Comparison of ENCODE assay signal across 8 cellular contexts in the genomic region with DNA sequence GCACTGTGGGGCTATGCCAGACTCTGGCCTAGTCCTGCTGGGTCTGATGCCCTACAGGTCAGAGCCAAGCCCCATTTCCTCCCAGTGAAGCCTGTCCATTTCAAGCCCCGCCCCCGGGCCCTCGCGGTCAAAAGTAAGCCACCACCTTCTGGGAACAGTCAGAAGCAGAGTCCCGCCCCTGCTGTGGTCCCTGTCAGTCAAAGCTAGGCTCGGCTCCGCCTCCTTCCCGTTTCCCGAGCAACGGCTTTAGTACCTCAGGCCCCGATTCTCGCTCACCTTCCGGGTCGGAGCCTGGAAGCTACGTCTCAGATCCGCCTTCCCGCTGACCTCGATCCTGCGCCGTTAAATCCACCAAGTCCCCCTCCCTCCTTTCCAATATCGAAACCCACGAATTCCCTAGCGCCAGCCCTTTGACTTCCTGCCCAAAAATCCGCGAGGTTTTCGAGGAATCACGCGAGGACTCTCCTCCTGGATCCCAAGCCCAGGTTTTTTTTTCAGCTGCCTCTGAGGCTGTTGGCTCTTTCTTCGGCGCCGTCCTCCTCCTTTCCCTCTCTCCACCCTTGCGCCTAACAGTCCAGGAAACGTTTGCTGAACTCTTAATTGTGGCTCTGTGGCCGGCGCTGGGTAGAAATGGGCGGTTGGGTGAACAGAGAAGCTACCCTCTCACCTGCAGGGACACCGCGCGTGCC. TPM values are rescaled to one million over a fixed set of nuclear protein-coding genes. Genes with fewer than 3 reads are reported as not detected.
DNase-seq lines count a peak whose midpoint lies in the region; TF ChIP-seq lines count a peak whose summit lies in the region.

No MANE protein-coding gene starts in this region.

- POLR2A ChIA-PET in SK-N-SH (lab: Yijun Ruan, JAX): interaction anchor here (0.5 to 2.1 kb wide), 17 partner anchors 9 to 773 kb away, joined by 3 to 16 read pairs (median 4); a partner anchor contains a TSS

- H3K79me2 ChIP-seq in SK-N-SH (ENCODE audit: insufficient read depth): peaks cover 6% of the 10 kb centered on the region; the same call in 1 of the 2 replicates

- peaks cover 19% of the 10 kb centered on the region for H3K4me1 Mint-ChIP-seq in activated naive CD8-positive, alpha-beta T cell (ENCODE audit: low read depth)
- H3K4me1 Mint-ChIP-seq in glutamatergic neuron (ENCODE audit: low read depth, unreplicated experiment) (peaks cover 18% of the 10 kb centered on the region), osteocyte (ENCODE audit: unreplicated experiment) (peaks cover 36% of the 10 kb centered on the region)

- H3K36me3 ChIP-seq in SK-N-SH (replicated peaks in 1 of 2; ENCODE audit: control insufficient read depth in 1 of 2, insufficient read depth in 2 of 2, low read length in 1 of 2) (peaks cover 10 to 20% of the 10 kb centered on the region in 2 experiments), thymus (ENCODE audit: control insufficient read depth, insufficient read depth) (no peaks in the 10 kb centered on the region)

- 6% methylated on average over 31 of the region's 39 CpGs for WGBS in SK-N-SH (ENCODE audit: low lambda C conversion rate)
- WGBS in thymus: 6% methylated on average over 39 of the region's 39 CpGs

- CTCF ChIA-PET in SK-N-SH (lab: Yijun Ruan, JAX): interaction anchor here (0.8 to 9.5 kb wide), 17 partner anchors 8 to 99 kb away, joined by 3 to 98 read pairs (median 9); a partner anchor contains a TSS

- TF ChIP-seq EP300 in SK-N-SH (IDR thresholded peaks at IDR 0.05; ENCODE audit: borderline replicate concordance in 1 of 2, low read depth in 1 of 2, low read length in 1 of 2): no peak

- no peaks in the 10 kb centered on the region for H3K9me2 ChIP-seq in SK-N-SH

- peak overlapping the region; percentile 92 for H3K4me2 ChIP-seq in SK-N-SH

- H3K27ac Mint-ChIP-seq in activated naive CD8-positive, alpha-beta T cell: peak overlapping the region; percentile 86
- H3K27ac Mint-ChIP-seq in glutamatergic neuron (ENCODE audit: unreplicated experiment): peak overlapping the region; percentile 95
- peak overlapping the region; percentile 100 for H3K27ac Mint-ChIP-seq in osteocyte (ENCODE audit: unreplicated experiment)

- H3K4me3 ChIP-seq in HFF-Myc (replicated peaks; ENCODE audit: low read depth, low read length) (peak overlapping the region; percentile 55), NB4 (ENCODE audit: low read depth, low read length) (peak overlapping the region; percentile 80), SK-N-SH (ENCODE audit: low read depth in 2 of 2, low read length in 1 of 2) (peak overlapping the region; percentile 53 to 68), thymus (ENCODE audit: low read length) (peak overlapping the region; percentile 51)

- H3K9me3 ChIP-seq in SK-N-SH (no peaks in the 10 kb centered on the region), thymus (ENCODE audit: control insufficient read depth) (no peaks in the 10 kb centered on the region)

- peak overlapping the region; percentile 91 for H2AFZ ChIP-seq in SK-N-SH (ENCODE audit: low read depth)

- peaks cover 6% of the 10 kb centered on the region for H3K27me3 Mint-ChIP-seq in activated naive CD8-positive, alpha-beta T cell
- peaks cover 16% of the 10 kb centered on the region for H3K27me3 Mint-ChIP-seq in glutamatergic neuron (ENCODE audit: unreplicated experiment)
- peaks cover 4% of the 10 kb centered on the region for H3K27me3 Mint-ChIP-seq in osteocyte (ENCODE audit: unreplicated experiment)

- H3K27ac ChIP-seq in SK-N-SH (ENCODE audit: low read depth in 2 of 2, low read length in 1 of 2): peak overlapping the region; percentile 91 to 97
- H3K27ac ChIP-seq in thymus (ENCODE audit: low read depth): peak overlapping the region; percentile 42

- no peaks in the 10 kb centered on the region for H3K36me3 Mint-ChIP-seq in activated naive CD8-positive, alpha-beta T cell
- H3K36me3 Mint-ChIP-seq in glutamatergic neuron (ENCODE audit: unreplicated experiment): peaks cover 4% of the 10 kb centered on the region
- peaks cover 10% of the 10 kb centered on the region for H3K36me3 Mint-ChIP-seq in osteocyte (ENCODE audit: unreplicated experiment)

- H3K9ac ChIP-seq in SK-N-SH: peak overlapping the region; percentile 87

- no peaks in the 10 kb centered on the region for H3K9me3 Mint-ChIP-seq in activated naive CD8-positive, alpha-beta T cell (ENCODE audit: low read depth)
- H3K9me3 Mint-ChIP-seq in glutamatergic neuron (ENCODE audit: unreplicated experiment) (peaks cover 5% of the 10 kb centered on the region), osteocyte (ENCODE audit: unreplicated experiment) (no peaks in the 10 kb centered on the region)

- H3K27me3 ChIP-seq in SK-N-SH (ENCODE audit: insufficient read depth) (no peaks in the 10 kb centered on the region), thymus (ENCODE audit: control insufficient read depth, insufficient read depth) (peaks cover 31% of the 10 kb centered on the region)

- DNase-seq in GM04504 (ENCODE audit: low read depth): peak; percentile 92
- DNase-seq in HFF-Myc (ENCODE audit: extremely low read depth, low read depth): peak; percentile 89
- peak; percentile 96 for DNase-seq in NB4 (ENCODE audit: low read depth)
- DNase-seq in SK-N-SH: peak; percentile 91
- DNase-seq in glutamatergic neuron: peak; percentile 92
- peak; percentile 96 for DNase-seq in osteocyte (ENCODE audit: extremely low spot score, unreplicated experiment)

- TF ChIP-seq CTCF in HFF-Myc (IDR thresholded peaks at IDR 0.05; ENCODE audit: low read depth, low read length, missing control alignments) (no peak), NB4 (IDR thresholded peaks at IDR 0.05; ENCODE audit: low read depth, low read length) (no peak), SK-N-SH (IDR thresholded peaks at IDR 0.05) (no peak), glutamatergic neuron (IDR thresholded peaks at IDR 0.05; ENCODE audit: partially characterized antibody, unreplicated experiment) (no peak), osteocyte (IDR thresholded peaks at IDR 0.05) (no peak)

- H4K20me1 ChIP-seq in SK-N-SH (ENCODE audit: insufficient read depth): no peaks in the 10 kb centered on the region

- TF ChIP-seq POLR2A in NB4 (IDR thresholded peaks at IDR 0.05; ENCODE audit: extremely low read depth, insufficient read length): peak; percentile 76

- H3K4me3 Mint-ChIP-seq in activated naive CD8-positive, alpha-beta T cell: peak overlapping the region; percentile 94
- H3K4me3 Mint-ChIP-seq in glutamatergic neuron (ENCODE audit: unreplicated experiment): peak overlapping the region; percentile 98
- peak overlapping the region; percentile 86 for H3K4me3 Mint-ChIP-seq in osteocyte (ENCODE audit: unreplicated experiment)

- no peak for TF ChIP-seq RAD21 in SK-N-SH (IDR thresholded peaks at IDR 0.05; ENCODE audit: low read length)

- H3K4me1 ChIP-seq in SK-N-SH (ENCODE audit: control insufficient read depth in 1 of 2, insufficient read depth in 2 of 2, low read depth in 1 of 2, low read length in 1 of 2) (peaks cover 10 to 18% of the 10 kb centered on the region in 2 experiments), thymus (ENCODE audit: control insufficient read depth, insufficient read depth, low read length) (peaks cover 11% of the 10 kb centered on the region)

- peaks cover 45% of the 10 kb centered on the region for H3F3A ChIP-seq in SK-N-SH (replicated peaks; ENCODE audit: insufficient read depth)

TF ChIP-seq in SK-N-SH, 30 proteins besides CTCF, POLR2A, EP300 and RAD21 (continues in another document):
- TF ChIP-seq, protein P1, sequence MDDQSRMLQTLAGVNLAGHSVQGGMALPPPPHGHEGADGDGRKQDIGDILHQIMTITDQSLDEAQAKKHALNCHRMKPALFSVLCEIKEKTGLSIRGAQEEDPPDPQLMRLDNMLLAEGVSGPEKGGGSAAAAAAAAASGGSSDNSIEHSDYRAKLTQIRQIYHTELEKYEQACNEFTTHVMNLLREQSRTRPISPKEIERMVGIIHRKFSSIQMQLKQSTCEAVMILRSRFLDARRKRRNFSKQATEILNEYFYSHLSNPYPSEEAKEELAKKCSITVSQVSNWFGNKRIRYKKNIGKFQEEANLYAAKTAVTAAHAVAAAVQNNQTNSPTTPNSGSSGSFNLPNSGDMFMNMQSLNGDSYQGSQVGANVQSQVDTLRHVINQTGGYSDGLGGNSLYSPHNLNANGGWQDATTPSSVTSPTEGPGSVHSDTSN (IDR thresholded peaks at IDR 0.05): peak; percentile 98
- no peak for TF ChIP-seq MEF2A (IDR thresholded peaks at IDR 0.05; ENCODE audit: borderline replicate concordance, low read depth)

RNA-seq across cellular contexts. Expression of a gene that starts 11.8 kb away (rescaled TPM):
- polyA plus RNA-seq in SK-N-SH (2012; rRNA removed) (142 and 229 TPM in 2 replicates), thymus (16.3 TPM)
- 44.8 and 65.6 TPM in 2 replicates for polyA plus RNA-seq in SK-N-SH (2012; cell fraction: cytosol; rRNA removed)
- 1,157 and 1,277 TPM in 2 replicates for polyA plus RNA-seq in SK-N-SH (2012; cell fraction: nucleus; rRNA removed)
- total RNA-seq in glutamatergic neuron (ENCODE audit: unreplicated experiment) (5.2 TPM), osteocyte (78.3 and 81.0 TPM in 2 replicates)

RNA-seq across cellular contexts. Expression of a gene that starts 11.9 kb away (rescaled TPM):
- polyA plus RNA-seq in SK-N-SH (2012; rRNA removed): 1.9 and 2.3 TPM in 2 replicates
- 0.95 and 1.5 TPM in 2 replicates for polyA plus RNA-seq in SK-N-SH (2012; cell fraction: cytosol; rRNA removed)
- polyA plus RNA-seq in SK-N-SH (2012; cell fraction: nucleus; rRNA removed): 5.4 and 6.8 TPM in 2 replicates
- total RNA-seq in glutamatergic neuron (ENCODE audit: unreplicated experiment): 1.5 TPM
- 1.9 and 2.1 TPM in 2 replicates for total RNA-seq in osteocyte
- polyA plus RNA-seq in thymus: 1.4 TPM

RNA-seq across cellular contexts. Expression of a gene that starts 19.0 kb away (rescaled TPM):
- polyA plus RNA-seq in SK-N-SH (2012; rRNA removed) (1.9 and 3.0 TPM in 2 replicates), thymus (2.3 TPM)
- polyA plus RNA-seq in SK-N-SH (2012; cell fraction: cytosol; rRNA removed): 0.84 and 1.4 TPM in 2 replicates
- polyA plus RNA-seq in SK-N-SH (2012; cell fraction: nucleus; rRNA removed): 6.2 and 8.4 TPM in 2 replicates
- total RNA-seq in glutamatergic neuron (ENCODE audit: unreplicated experiment) (0.59 TPM), osteocyte (43.0 and 49.0 TPM in 2 replicates)

RNA-seq across cellular contexts. Expression of a gene that starts 43.2 kb away (rescaled TPM):
- polyA plus RNA-seq in SK-N-SH (2012; rRNA removed) (50.6 and 52.2 TPM in 2 replicates), thymus (44.7 TPM)
- 18.5 and 31.3 TPM in 2 replicates for polyA plus RNA-seq in SK-N-SH (2012; cell fraction: cytosol; rRNA removed)
- 105 and 145 TPM in 2 replicates for polyA plus RNA-seq in SK-N-SH (2012; cell fraction: nucleus; rRNA removed)
- total RNA-seq in glutamatergic neuron (ENCODE audit: unreplicated experiment) (56.7 TPM), osteocyte (69.9 and 72.1 TPM in 2 replicates)

RNA-seq across cellular contexts. Expression of a gene that starts 55.5 kb away (rescaled TPM):
- polyA plus RNA-seq in SK-N-SH (2012; rRNA removed) (16.4 and 20.0 TPM in 2 replicates), thymus (5.9 TPM)
- 16.6 and 20.2 TPM in 2 replicates for polyA plus RNA-seq in SK-N-SH (2012; cell fraction: cytosol; rRNA removed)
- polyA plus RNA-seq in SK-N-SH (2012; cell fraction: nucleus; rRNA removed): 15.7 and 20.7 TPM in 2 replicates
- total RNA-seq in glutamatergic neuron (ENCODE audit: unreplicated experiment) (10.1 TPM), osteocyte (7.1 and 7.7 TPM in 2 replicates)

Comparison
In these comparisons a context has a peak if more than half of its experiments do, and no peak if none do; other contexts are left out.
1. Peak in every context shown above with its lines: DNase-seq, H3K4me3 ChIP-seq and H3K27ac ChIP-seq.
2. RNA of a gene that starts 11.8 kb away (total RNA-seq): 78.3 to 81.0 TPM in osteocyte; 5.2 TPM in glutamatergic neuron (single experiment); every median in the first group is over 10 times any median in the second.
3. RNA of a gene that starts 19.0 kb away (total RNA-seq): 43.0 to 49.0 TPM in osteocyte; 0.59 TPM in glutamatergic neuron (single experiment); every median in the first group is over 10 times any median in the second.